ENCODE assay signal across 8 cellular contexts in the genomic region with DNA sequence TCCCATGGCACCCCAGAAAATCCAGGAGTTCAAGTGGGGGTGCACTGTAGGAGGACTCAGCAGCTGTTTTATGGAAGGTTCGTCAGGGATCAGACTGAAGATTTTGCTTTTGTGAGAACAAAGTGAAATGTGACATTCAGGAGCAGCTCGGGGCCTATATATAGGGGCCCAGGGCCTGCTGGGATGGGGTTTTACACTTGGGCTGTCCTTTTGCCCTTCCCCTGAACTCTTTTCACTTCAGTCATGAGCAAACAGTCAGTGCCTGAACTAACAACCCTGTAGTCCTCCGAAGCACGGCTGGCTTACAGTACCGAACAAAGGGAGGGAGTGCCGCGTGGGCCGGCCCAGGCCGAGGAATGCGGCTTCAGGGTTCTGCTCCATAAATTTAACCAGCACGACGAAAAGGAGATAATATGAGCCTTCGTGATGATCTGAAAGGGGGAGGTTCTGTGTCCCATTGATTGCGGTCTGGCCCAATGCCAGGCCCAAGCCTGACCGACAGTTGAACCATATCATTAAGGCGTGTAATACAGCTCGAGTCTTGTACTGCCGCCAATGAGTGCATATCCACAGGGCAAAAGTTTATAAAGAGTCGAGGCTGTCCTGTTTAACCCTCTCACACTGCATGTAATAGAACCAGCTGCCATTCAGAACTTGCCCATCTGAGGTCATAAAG.
A peak's percentile ranks its signal among the peaks of the same experiment; 100 is the strongest.
DNase-seq lines count a peak whose midpoint lies in the region; ATAC-seq and TF ChIP-seq lines count a peak whose summit lies in the region.

No MANE protein-coding gene starts in this region.

- in situ Hi-C loops in SK-MEL-5 (cut with HindIII; ENCODE audit: low pct_unique_long_range_greater_than_20kb, low sequenced_read_pairs), result no loop called here

- ATAC-seq in naive B cell (ENCODE audit: low read depth in 2 of 2) (peak; percentile 4 to 18), GM19455 (IDR thresholded peaks at IDR 0.05; ENCODE audit: unreplicated experiment) (no peak)

- H3K27ac Mint-ChIP-seq in naive B cell, result peak overlapping the region; percentile 78 to 95 (median 92)

- TF ChIP-seq EP300 in Ishikawa (IDR thresholded peaks at IDR 0.05; ENCODE audit: borderline replicate concordance), result peak; percentile 100

- H3K9me3 Mint-ChIP-seq in naive B cell, result no peaks in the 10 kb centered on the region

- TF ChIP-seq CTCF in epithelial cell of proximal tubule (conservative IDR thresholded peaks at IDR 0.05; ENCODE audit: low read depth, low read length), result no peak

- peak; percentile 95 for DNase-seq in CMK (ENCODE audit: low read depth)
- peak; percentile 92 for DNase-seq in SK-MEL-5 (ENCODE audit: low read depth, low spot score)
- DNase-seq in epithelial cell of proximal tubule (ENCODE audit: low read depth), result peak; percentile 90
- DNase-seq in naive B cell, result no peak
- no peak for DNase-seq in RPMI8226
- no peak for DNase-seq in activated gamma-delta T cell (lab: John Stamatoyannopoulos, UW)

- H3K4me1 Mint-ChIP-seq in naive B cell, result peaks cover 69 to 92% (median 84%) of the 10 kb centered on the region in 3 donors

- no peaks in the 10 kb centered on the region for H3K36me3 Mint-ChIP-seq in naive B cell

- H3K4me3 Mint-ChIP-seq in naive B cell, result peak overlapping the region; percentile 53 to 88 (median 66)

- no peak overlapping the region for H3K4me3 ChIP-seq in epithelial cell of proximal tubule (ENCODE audit: low read depth, low read length)

- H3K27me3 Mint-ChIP-seq in naive B cell, result no peaks in the 10 kb centered on the region

- TF ChIP-seq RAD21 in Ishikawa (IDR thresholded peaks at IDR 0.05; ENCODE audit: low read depth), result peak; percentile 32

TF ChIP-seq in Ishikawa, 13 proteins besides CTCF, POLR2A, EP300 and RAD21:
- TF ChIP-seq TAF1 (IDR thresholded peaks at IDR 0.05; ENCODE audit: low read depth) (no peak), FOXM1 (IDR thresholded peaks at IDR 0.05; ENCODE audit: borderline replicate concordance, low read depth) (peak; percentile 99), TCF12 (IDR thresholded peaks at IDR 0.05; ENCODE audit: low read depth) (peak; percentile 100), CREB1 (IDR thresholded peaks at IDR 0.05; ENCODE audit: low read depth) (peak; percentile 50; the same call in 1 of the 2 replicates), CEBPB (IDR thresholded peaks at IDR 0.05) (peak; percentile 80), NFIC (IDR thresholded peaks at IDR 0.05) (peak; percentile 100), TEAD4 (IDR thresholded peaks at IDR 0.05) (peak; percentile 100), ZBTB7A (IDR thresholded peaks at IDR 0.05; ENCODE audit: low read depth) (no peak), YY1 (IDR thresholded peaks at IDR 0.05; ENCODE audit: low read depth) (peak; percentile 71), EGR1 (IDR thresholded peaks at IDR 0.05) (peak; percentile 80)
- TF ChIP-seq, protein P1, sequence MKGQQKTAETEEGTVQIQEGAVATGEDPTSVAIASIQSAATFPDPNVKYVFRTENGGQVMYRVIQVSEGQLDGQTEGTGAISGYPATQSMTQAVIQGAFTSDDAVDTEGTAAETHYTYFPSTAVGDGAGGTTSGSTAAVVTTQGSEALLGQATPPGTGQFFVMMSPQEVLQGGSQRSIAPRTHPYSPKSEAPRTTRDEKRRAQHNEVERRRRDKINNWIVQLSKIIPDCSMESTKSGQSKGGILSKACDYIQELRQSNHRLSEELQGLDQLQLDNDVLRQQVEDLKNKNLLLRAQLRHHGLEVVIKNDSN (IDR thresholded peaks at IDR 0.05), result peak; percentile 57
- TF ChIP-seq, protein P2, sequence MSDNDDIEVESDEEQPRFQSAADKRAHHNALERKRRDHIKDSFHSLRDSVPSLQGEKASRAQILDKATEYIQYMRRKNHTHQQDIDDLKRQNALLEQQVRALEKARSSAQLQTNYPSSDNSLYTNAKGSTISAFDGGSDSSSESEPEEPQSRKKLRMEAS (IDR thresholded peaks at IDR 0.05), result peak; percentile 93
- TF ChIP-seq, protein P3, sequence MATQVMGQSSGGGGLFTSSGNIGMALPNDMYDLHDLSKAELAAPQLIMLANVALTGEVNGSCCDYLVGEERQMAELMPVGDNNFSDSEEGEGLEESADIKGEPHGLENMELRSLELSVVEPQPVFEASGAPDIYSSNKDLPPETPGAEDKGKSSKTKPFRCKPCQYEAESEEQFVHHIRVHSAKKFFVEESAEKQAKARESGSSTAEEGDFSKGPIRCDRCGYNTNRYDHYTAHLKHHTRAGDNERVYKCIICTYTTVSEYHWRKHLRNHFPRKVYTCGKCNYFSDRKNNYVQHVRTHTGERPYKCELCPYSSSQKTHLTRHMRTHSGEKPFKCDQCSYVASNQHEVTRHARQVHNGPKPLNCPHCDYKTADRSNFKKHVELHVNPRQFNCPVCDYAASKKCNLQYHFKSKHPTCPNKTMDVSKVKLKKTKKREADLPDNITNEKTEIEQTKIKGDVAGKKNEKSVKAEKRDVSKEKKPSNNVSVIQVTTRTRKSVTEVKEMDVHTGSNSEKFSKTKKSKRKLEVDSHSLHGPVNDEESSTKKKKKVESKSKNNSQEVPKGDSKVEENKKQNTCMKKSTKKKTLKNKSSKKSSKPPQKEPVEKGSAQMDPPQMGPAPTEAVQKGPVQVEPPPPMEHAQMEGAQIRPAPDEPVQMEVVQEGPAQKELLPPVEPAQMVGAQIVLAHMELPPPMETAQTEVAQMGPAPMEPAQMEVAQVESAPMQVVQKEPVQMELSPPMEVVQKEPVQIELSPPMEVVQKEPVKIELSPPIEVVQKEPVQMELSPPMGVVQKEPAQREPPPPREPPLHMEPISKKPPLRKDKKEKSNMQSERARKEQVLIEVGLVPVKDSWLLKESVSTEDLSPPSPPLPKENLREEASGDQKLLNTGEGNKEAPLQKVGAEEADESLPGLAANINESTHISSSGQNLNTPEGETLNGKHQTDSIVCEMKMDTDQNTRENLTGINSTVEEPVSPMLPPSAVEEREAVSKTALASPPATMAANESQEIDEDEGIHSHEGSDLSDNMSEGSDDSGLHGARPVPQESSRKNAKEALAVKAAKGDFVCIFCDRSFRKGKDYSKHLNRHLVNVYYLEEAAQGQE (IDR thresholded peaks at IDR 0.05; ENCODE audit: low read depth), result peak; percentile 46; the same call in 1 of the 2 replicates

Comparison
In these comparisons a context has a peak if more than half of its experiments do, and no peak if none do; other contexts are left out.
1. DNase-seq: peak in CMK (single experiment), SK-MEL-5 (single experiment) and epithelial cell of proximal tubule (single experiment); none in naive B cell (single experiment), RPMI8226 (single experiment) and activated gamma-delta T cell (single experiment).